ENCODE assay signal across 8 cellular contexts in genomic region chr7:2209146-2209960, GRCh38. TPM values are rescaled to one million over a fixed set of nuclear protein-coding genes. Genes with fewer than 3 reads are reported as not detected.
DNase-seq lines count a peak whose midpoint lies in the region; ATAC-seq, FAIRE-seq and TF ChIP-seq lines count a peak whose summit lies in the region.

No MANE protein-coding gene starts in this region.

- H3K4me2 ChIP-seq in BLaER1: peak overlapping the region; percentile 71
- H3K4me2 ChIP-seq in astrocyte (ENCODE audit: low read length): no peak overlapping the region

- H3K4me3 ChIP-seq in BLaER1 (no peak overlapping the region), HL-60 (replicated peaks; ENCODE audit: insufficient read depth, low read length) (no peak overlapping the region), astrocyte (ENCODE audit: insufficient read depth, low read depth, low read length) (no peak overlapping the region), gastrocnemius medialis (no peak overlapping the region)

- DNase-seq in HL-60 (ENCODE audit: low read depth in 1 of 2, low spot score in 1 of 2) (peak in 1 of 2 experiments; percentile 55), SK-MEL-5 (ENCODE audit: low read depth, low spot score) (peak; percentile 76), astrocyte (ENCODE audit: low read depth) (peak; percentile 40), hepatic stellate cell (ENCODE audit: low spot score) (peak; percentile 92), gastrocnemius medialis (peak; percentile 38 to 53), NK-92 (lab: John Stamatoyannopoulos, UW; ENCODE audit: unreplicated experiment) (no peak)

- H3K4me1 Mint-ChIP-seq in astrocyte (ENCODE audit: low read depth, unreplicated experiment): peaks cover 13% of the 10 kb centered on the region

- intact Hi-C loops in gastrocnemius medialis (cut with DNase I; ENCODE audit: low total_unique reads): loop anchor here (1.0 to 2.0 kb wide), 2 partner anchors 105 to 545 kb away; no protein-coding TSS in a partner anchor

- in situ Hi-C loops in SK-MEL-5 (cut with HindIII; ENCODE audit: low pct_unique_long_range_greater_than_20kb, low sequenced_read_pairs): no loop called here
- in situ Hi-C loops in gastrocnemius medialis (cut with MboI; ENCODE audit: low sequenced_read_pairs in 4 of 4): loop anchor here in 2 of 4 donors (25.0 kb wide), 2 partner anchors 547 to 622 kb away; partner anchors contain the start of gene ELFN1 (in 1 of the 2)

- FAIRE-seq in astrocyte (lab: Jason Lieb, UNC): no peak

- H4K20me1 ChIP-seq in BLaER1 (peaks cover 54% of the 10 kb centered on the region; the same call in 1 of the 2 replicates), astrocyte (ENCODE audit: insufficient read depth, low read length) (peaks cover 30% of the 10 kb centered on the region)

- H3K4me1 ChIP-seq in BLaER1 (peaks cover 39% of the 10 kb centered on the region), astrocyte (ENCODE audit: insufficient read depth, low read length) (no peaks in the 10 kb centered on the region), gastrocnemius medialis (peaks cover 0 to 7% of the 10 kb centered on the region in 2 donors)

- H3K27me3 ChIP-seq in BLaER1 (no peaks in the 10 kb centered on the region), HL-60 (ENCODE audit: insufficient read depth, poor library complexity, severe bottlenecking) (no peaks in the 10 kb centered on the region), astrocyte (ENCODE audit: insufficient read depth, low read length) (no peaks in the 10 kb centered on the region), gastrocnemius medialis (no peaks in the 10 kb centered on the region)

- H3K36me3 Mint-ChIP-seq in astrocyte (ENCODE audit: low read depth, unreplicated experiment): peaks cover 23% of the 10 kb centered on the region

- H3K27me3 Mint-ChIP-seq in astrocyte (ENCODE audit: low read depth, unreplicated experiment): no peaks in the 10 kb centered on the region

- H3K27ac Mint-ChIP-seq in astrocyte (ENCODE audit: unreplicated experiment): no peak overlapping the region

- H3K27ac ChIP-seq in BLaER1 (peak overlapping the region; percentile 51; the same call in 1 of the 2 replicates), HL-60 (replicated peaks) (no peak overlapping the region), astrocyte (ENCODE audit: low read depth, low read length) (no peak overlapping the region), gastrocnemius medialis (no peak overlapping the region)

- no peak overlapping the region for H3K4me3 Mint-ChIP-seq in astrocyte (ENCODE audit: unreplicated experiment)

- peaks cover 3% of the 10 kb centered on the region for H3K9me3 Mint-ChIP-seq in astrocyte (ENCODE audit: unreplicated experiment)

- TF ChIP-seq CTCF in HL-60 (IDR thresholded peaks at IDR 0.05; ENCODE audit: insufficient read depth, low read length) (peak; percentile 56), astrocyte (IDR thresholded peaks at IDR 0.05; ENCODE audit: insufficient read depth, low read depth, low read length) (peak; percentile 67), gastrocnemius medialis (IDR thresholded peaks at IDR 0.05 in 4 of 5, conservative IDR thresholded peaks at IDR 0.05 in 1 of 5) (peak; percentile 52 to 83 (median 74))

- TF ChIP-seq POLR2A in gastrocnemius medialis (IDR thresholded peaks at IDR 0.05): no peak

- H3K9ac ChIP-seq in BLaER1 (peak overlapping the region; percentile 33), astrocyte (ENCODE audit: low read length) (peak overlapping the region; percentile 21)

- H3K9me3 ChIP-seq in BLaER1: no peaks in the 10 kb centered on the region
- H3K9me3 ChIP-seq in astrocyte (ENCODE audit: insufficient read depth, low read depth, low read length): no peaks in the 10 kb centered on the region
- no peaks in the 10 kb centered on the region for H3K9me3 ChIP-seq in gastrocnemius medialis

- H3K36me3 ChIP-seq in BLaER1 (peaks cover 90% of the 10 kb centered on the region), astrocyte (ENCODE audit: insufficient read depth, low read length) (peaks cover 6% of the 10 kb centered on the region), gastrocnemius medialis (peaks cover 0 to 37% of the 10 kb centered on the region in 2 donors)

- no peak overlapping the region for H2AFZ ChIP-seq in astrocyte (ENCODE audit: low read depth, low read length)

- ATAC-seq in GM18868 (IDR thresholded peaks at IDR 0.05; ENCODE audit: unreplicated experiment) (peak; percentile 79), gastrocnemius medialis (peak; percentile 46 to 83)

- peaks cover 6% of the 10 kb centered on the region for H3K79me2 ChIP-seq in astrocyte (ENCODE audit: insufficient read depth, low read length)

RNA-seq across cellular contexts. Expression of gene MAD1L1, which starts 23.4 kb away (rescaled TPM):
- total RNA-seq in SK-MEL-5 (2014; rRNA removed; shearing (Covaris generic)): 192 and 204 TPM in 2 replicates
- polyA plus RNA-seq in SK-MEL-5 (2015; cell fraction: cytosol; rRNA removed): 234 and 246 TPM in 2 replicates
- 64.0 and 89.2 TPM in 2 replicates for polyA plus RNA-seq in SK-MEL-5 (2015; cell fraction: nucleus; rRNA removed)
- total RNA-seq in astrocyte (32.3 and 32.5 TPM in 2 replicates), gastrocnemius medialis (10 to 100 TPM; 19.7 to 32.4 (median 22.7) TPM)

RNA-seq across cellular contexts. Expression of gene MRM2, which starts 32.7 kb away (rescaled TPM):
- total RNA-seq in SK-MEL-5 (2014; rRNA removed; shearing (Covaris generic)): 34.3 and 49.2 TPM in 2 replicates
- 50.5 and 53.1 TPM in 2 replicates for polyA plus RNA-seq in SK-MEL-5 (2015; cell fraction: cytosol; rRNA removed)
- polyA plus RNA-seq in SK-MEL-5 (2015; cell fraction: nucleus; rRNA removed): 25.8 and 30.4 TPM in 2 replicates
- total RNA-seq in astrocyte: 22.5 and 22.6 TPM in 2 replicates
- total RNA-seq in gastrocnemius medialis: 10 to 100 TPM; 14.1 to 41.7 (median 16.9) TPM

RNA-seq across cellular contexts. Expression of gene NUDT1, which starts 32.7 kb away (rescaled TPM):
- 45.4 and 48.7 TPM in 2 replicates for total RNA-seq in SK-MEL-5 (2014; rRNA removed; shearing (Covaris generic))
- 39.9 and 62.9 TPM in 2 replicates for polyA plus RNA-seq in SK-MEL-5 (2015; cell fraction: cytosol; rRNA removed)
- 57.5 and 67.0 TPM in 2 replicates for polyA plus RNA-seq in SK-MEL-5 (2015; cell fraction: nucleus; rRNA removed)
- 10.2 and 12.0 TPM in 2 replicates for total RNA-seq in astrocyte
- 10 to 100 TPM; 14.7 to 22.5 (median 18.1) TPM for total RNA-seq in gastrocnemius medialis
